In genomic region chr2:230208576-230208975, GRCh38 we compare ENCODE assay signal across 18 cellular contexts. TPM values are rescaled to one million over a fixed set of nuclear protein-coding genes. Genes with fewer than 3 reads are reported as not detected.
A peak's percentile ranks its signal among the peaks of the same experiment; 100 is the strongest.
DNase-seq lines count a peak whose midpoint lies in the region; FAIRE-seq and TF ChIP-seq lines count a peak whose summit lies in the region.
"Had no signal": no experiment of that assay in that cellular context is flagged by ENCODE, and none has a peak within 500 bp of the region (broad histone marks: within the 10 kb centered on the region; RNA-seq: fewer than 3 reads in every experiment).

No MANE protein-coding gene starts in this region.

- H3K9me1 ChIP-seq in keratinocyte (ENCODE audit: control insufficient read depth, extremely low read depth, insufficient read depth, low read length), result no peaks in the 10 kb centered on the region

- H3F3A ChIP-seq in DOHH2 (ENCODE audit: control insufficient read depth, insufficient read depth), result peaks cover 26% of the 10 kb centered on the region
- H3F3A ChIP-seq in OCI-LY1 (ENCODE audit: insufficient read depth, low read length), result no peaks in the 10 kb centered on the region

- peak overlapping the region in 8 of 11 experiments; percentile 24 to 80 (median 70); a peak in 13 of 22 replicates for H3K4me2 ChIP-seq in BLaER1 treated with 17β-estradiol and CSF1 and Interleukin-3, amounts not matched to agents 10 nM and 100 nM
- H3K4me2 ChIP-seq in DOHH2 (ENCODE audit: low read length), result peak overlapping the region; percentile 51
- no peak overlapping the region for H3K4me2 ChIP-seq in OCI-LY1 (ENCODE audit: low read length)
- H3K4me2 ChIP-seq in keratinocyte (ENCODE audit: control insufficient read depth, extremely low read depth, insufficient read depth, low read depth, low read length), result no peak overlapping the region
- H3K4me2 ChIP-seq: GM23338 had no signal

- H3K27me3 Mint-ChIP-seq in activated T-helper 2 cell treated with anti-CD3 and anti-CD28 coated beads, Interferon-gamma antibody, Interleukin-2, Interleukin-4, amounts not matched to agents 10 μg/mL and 5 μg/mL and 100 μg/mL, durations not matched to agents 14 hours and 24 hours and 36 hours (ENCODE audit: low read depth), result no peaks in the 10 kb centered on the region
- H3K27me3 Mint-ChIP-seq: CD4-positive, alpha-beta memory T cell had no signal

- H3K27ac Mint-ChIP-seq in activated T-helper 2 cell treated with anti-CD3 and anti-CD28 coated beads, Interferon-gamma antibody, Interleukin-2, Interleukin-4, amounts not matched to agents 10 μg/mL and 5 μg/mL and 100 μg/mL, durations not matched to agents 14 hours and 24 hours and 36 hours, result no peak overlapping the region
- H3K27ac Mint-ChIP-seq: CD14-positive monocyte; CD4-positive, alpha-beta memory T cell; GM23338 had no signal

- H3K36me3 ChIP-seq in BLaER1 treated with 17β-estradiol and CSF1 and Interleukin-3, amounts not matched to agents 10 nM and 100 nM, result peaks cover 62 to 90% (median 77%) of the 10 kb centered on the region in 11 experiments
- peaks cover 54% of the 10 kb centered on the region for H3K36me3 ChIP-seq in DOHH2 (ENCODE audit: control insufficient read depth, low read length)
- H3K36me3 ChIP-seq in OCI-LY1 (ENCODE audit: insufficient read depth, low read length), result peaks cover 94% of the 10 kb centered on the region
- H3K36me3 ChIP-seq in keratinocyte (ENCODE audit: control insufficient read depth in 2 of 2, extremely low read depth in 1 of 2, insufficient read depth in 2 of 2, low read length in 2 of 2), result peaks cover 11 to 51% of the 10 kb centered on the region in 2 experiments

- peak; percentile 34 for FAIRE-seq in keratinocyte (lab: Jason Lieb, UNC)
- FAIRE-seq: A204.1, G401.6, GM12892, H54 had no signal

- H3K27me3 ChIP-seq in BLaER1 treated with 17β-estradiol and CSF1 and Interleukin-3, amounts not matched to agents 10 nM and 100 nM, result no peaks in the 10 kb centered on the region
- no peaks in the 10 kb centered on the region for H3K27me3 ChIP-seq in DOHH2 (ENCODE audit: control insufficient read depth, low read length)
- no peaks in the 10 kb centered on the region for H3K27me3 ChIP-seq in OCI-LY1 (ENCODE audit: insufficient read depth, low read length)
- no peaks in the 10 kb centered on the region for H3K27me3 ChIP-seq in keratinocyte (ENCODE audit: control insufficient read depth, extremely low read depth, insufficient read depth, low read length)

- dilution Hi-C loops in keratinocyte (cut with MboI; ENCODE audit: extremely low pct_ligation_motif_present, low sequenced_read_pairs), result no loop called here

- no peak for TF ChIP-seq CTCF in DOHH2 (IDR thresholded peaks at IDR 0.05; ENCODE audit: low read depth, low read length, poor library complexity, severe bottlenecking)
- TF ChIP-seq CTCF in OCI-LY1 (IDR thresholded peaks at IDR 0.05; ENCODE audit: low read length), result no peak
- no peak for TF ChIP-seq CTCF in keratinocyte (optimal IDR thresholded peaks at IDR 0.05 in 1 of 3, IDR thresholded peaks at IDR 0.05 in 1 of 3, conservative IDR thresholded peaks at IDR 0.05 in 1 of 3; ENCODE audit: extremely low read depth in 1 of 3, insufficient read depth in 2 of 3, low read length in 3 of 3)

- peaks cover 25% of the 10 kb centered on the region for H3K4me1 Mint-ChIP-seq in activated T-helper 2 cell treated with anti-CD3 and anti-CD28 coated beads, Interferon-gamma antibody, Interleukin-2, Interleukin-4, amounts not matched to agents 10 μg/mL and 5 μg/mL and 100 μg/mL, durations not matched to agents 14 hours and 24 hours and 36 hours (ENCODE audit: low read depth)
- H3K4me1 Mint-ChIP-seq: GM23338 had no signal

- H3K79me2 ChIP-seq in DOHH2 (ENCODE audit: control insufficient read depth, low read length) (peaks cover 84% of the 10 kb centered on the region), OCI-LY1 (ENCODE audit: insufficient read depth, low read length) (peaks cover 15% of the 10 kb centered on the region), keratinocyte (ENCODE audit: control insufficient read depth, insufficient read depth, low read length) (no peaks in the 10 kb centered on the region)

- H2AFZ ChIP-seq in OCI-LY1 (ENCODE audit: low read length) (no peak overlapping the region), keratinocyte (ENCODE audit: control insufficient read depth, low read length) (no peak overlapping the region)
- H2AFZ ChIP-seq: GM23338 had no signal

- H4K20me1 ChIP-seq in BLaER1 treated with 17β-estradiol and CSF1 and Interleukin-3, amounts not matched to agents 10 nM and 100 nM, result peaks cover 0 to 7% (median 0%) of the 10 kb centered on the region in 11 experiments; a peak in 3 of 22 replicates
- H4K20me1 ChIP-seq in DOHH2 (ENCODE audit: control insufficient read depth, insufficient read depth, low read depth, low read length), result no peaks in the 10 kb centered on the region
- no peaks in the 10 kb centered on the region for H4K20me1 ChIP-seq in OCI-LY1 (ENCODE audit: insufficient read depth, low read length)
- H4K20me1 ChIP-seq in keratinocyte (ENCODE audit: control insufficient read depth, extremely low read depth, insufficient read depth, low read length), result no peaks in the 10 kb centered on the region

- H3K9me3 ChIP-seq in BLaER1 treated with 17β-estradiol and CSF1 and Interleukin-3, amounts not matched to agents 10 nM and 100 nM (replicated peaks in 1 of 11), result no peaks in the 10 kb centered on the region
- H3K9me3 ChIP-seq in DOHH2 (ENCODE audit: control insufficient read depth, insufficient read depth, low read length) (no peaks in the 10 kb centered on the region), OCI-LY1 (ENCODE audit: low read length) (no peaks in the 10 kb centered on the region), keratinocyte (ENCODE audit: control insufficient read depth, low read depth, low read length) (no peaks in the 10 kb centered on the region)

- H3K4me3 ChIP-seq in BLaER1 treated with 17β-estradiol and CSF1 and Interleukin-3, amounts not matched to agents 10 nM and 100 nM, result no peak overlapping the region
- H3K4me3 ChIP-seq in DOHH2 (ENCODE audit: low read length) (no peak overlapping the region), OCI-LY1 (ENCODE audit: low read depth, low read length, poor library complexity, severe bottlenecking) (no peak overlapping the region), keratinocyte (ENCODE audit: control insufficient read depth in 2 of 3, extremely low read depth in 1 of 3, insufficient read depth in 2 of 3, low read depth in 1 of 3, low read length in 3 of 3) (no peak overlapping the region)
- H3K4me3 ChIP-seq: GM23338 had no signal

- H3K36me3 Mint-ChIP-seq in activated T-helper 2 cell treated with anti-CD3 and anti-CD28 coated beads, Interferon-gamma antibody, Interleukin-2, Interleukin-4, amounts not matched to agents 10 μg/mL and 5 μg/mL and 100 μg/mL, durations not matched to agents 14 hours and 24 hours and 36 hours (ENCODE audit: low read depth), result peaks cover 17% of the 10 kb centered on the region

- H3K9me3 Mint-ChIP-seq in activated T-helper 2 cell treated with anti-CD3 and anti-CD28 coated beads, Interferon-gamma antibody, Interleukin-2, Interleukin-4, amounts not matched to agents 10 μg/mL and 5 μg/mL and 100 μg/mL, durations not matched to agents 14 hours and 24 hours and 36 hours, result no peaks in the 10 kb centered on the region
- H3K9me3 Mint-ChIP-seq: CD4-positive, alpha-beta memory T cell; GM23338 had no signal

- H3K4me3 Mint-ChIP-seq in activated T-helper 2 cell treated with anti-CD3 and anti-CD28 coated beads, Interferon-gamma antibody, Interleukin-2, Interleukin-4, amounts not matched to agents 10 μg/mL and 5 μg/mL and 100 μg/mL, durations not matched to agents 14 hours and 24 hours and 36 hours (ENCODE audit: low read depth), result no peak overlapping the region
- H3K4me3 Mint-ChIP-seq: CD14-positive monocyte; CD4-positive, alpha-beta memory T cell; GM23338 had no signal

- DNase-seq in keratinocyte (ENCODE audit: low read depth, low spot score) (no peak), mucosa of gallbladder (ENCODE audit: low spot score) (no peak), head of caudate nucleus (no peak)
- no peak for DNase-seq in activated T-helper 2 cell treated with anti-CD3 and anti-CD28 coated beads, Interferon-gamma antibody, Interleukin-2, Interleukin-4, amounts not matched to agents 10 μg/mL and 5 μg/mL and 100 μg/mL, durations not matched to agents 14 hours and 24 hours and 36 hours (ENCODE audit: low spot score)
- DNase-seq: ACHN; CD4-positive, alpha-beta memory T cell; DMS79 treated with DMSO at 0.1 percent for 48 hours; HCEC 1CT had no signal

- H3K9ac ChIP-seq in BLaER1 treated with 17β-estradiol and CSF1 and Interleukin-3, amounts not matched to agents 10 nM and 100 nM, result no peak overlapping the region
- no peak overlapping the region for H3K9ac ChIP-seq in OCI-LY1 (ENCODE audit: low read length)
- no peak overlapping the region for H3K9ac ChIP-seq in keratinocyte (ENCODE audit: control insufficient read depth, extremely low read depth, insufficient read depth, low read length)

- H3K4me1 ChIP-seq in BLaER1 treated with 17β-estradiol and CSF1 and Interleukin-3, amounts not matched to agents 10 nM and 100 nM, result peaks cover 48 to 74% (median 63%) of the 10 kb centered on the region in 10 experiments
- H3K4me1 ChIP-seq in DOHH2 (ENCODE audit: control insufficient read depth, low read length) (peaks cover 71% of the 10 kb centered on the region), OCI-LY1 (ENCODE audit: insufficient read depth, low read length, severe bottlenecking) (peaks cover 59% of the 10 kb centered on the region), keratinocyte (ENCODE audit: control insufficient read depth, extremely low read depth, insufficient read depth, low read length) (no peaks in the 10 kb centered on the region)

- H3K9me2 ChIP-seq in DOHH2 (replicated peaks; ENCODE audit: control insufficient read depth, low read length) (no peaks in the 10 kb centered on the region), OCI-LY1 (ENCODE audit: low read depth, low read length) (no peaks in the 10 kb centered on the region)

- peak overlapping the region in 3 of 11 experiments; percentile 40 to 69 (median 51); a peak in 3 of 22 replicates for H3K27ac ChIP-seq in BLaER1 treated with 17β-estradiol and CSF1 and Interleukin-3, amounts not matched to agents 10 nM and 100 nM
- peak overlapping the region; percentile 23; the same call in 1 of the 2 replicates for H3K27ac ChIP-seq in DOHH2 (ENCODE audit: low read depth, low read length)
- peak overlapping the region; percentile 33 for H3K27ac ChIP-seq in OCI-LY1 (ENCODE audit: low read depth, low read length, poor library complexity, severe bottlenecking)
- H3K27ac ChIP-seq in keratinocyte (ENCODE audit: control insufficient read depth, insufficient read depth, low read length), result no peak overlapping the region

- intact Hi-C loops in activated T-helper 2 cell treated with anti-CD3 and anti-CD28 coated beads, Interferon-gamma antibody, Interleukin-2, Interleukin-4, amounts not matched to agents 10 μg/mL and 5 μg/mL and 100 μg/mL, durations not matched to agents 14 hours and 24 hours and 36 hours (cut with micrococcal nuclease), result no loop called here
- intact Hi-C loops in head of caudate nucleus (cut with DNase I), result no loop called here

RNA-seq across cellular contexts. Expression of gene SP110, which starts 11.2 kb away (rescaled TPM):
- 23.9 to 32.3 TPM (median 26.5 TPM) in 3 replicates for polyA plus RNA-seq in keratinocyte
- polyA plus RNA-seq in keratinocyte (2011; ENCODE audit: low read depth), result 39.5 TPM
- polyA plus RNA-seq in keratinocyte (2011; cell fraction: cytosol; rRNA removed), result 30.8 and 38.3 TPM in 2 replicates
- 77.1 and 87.2 TPM in 2 replicates for polyA plus RNA-seq in keratinocyte (2011; cell fraction: nucleus; rRNA removed)
- 8.5 and 43.5 TPM in 2 replicates for polyA plus RNA-seq in keratinocyte (2012; ENCODE audit: low replicate concordance)
- polyA minus RNA-seq in keratinocyte, result 28.6 to 58.0 TPM (median 51.7 TPM) in 3 replicates
- 18.4 TPM for polyA minus RNA-seq in keratinocyte (2011; cell fraction: cytosol; rRNA and poly(A)+ RNA removed)
- 18.3 and 51.0 TPM in 2 replicates for polyA minus RNA-seq in keratinocyte (2011; cell fraction: nucleus; rRNA and poly(A)+ RNA removed)
- total RNA-seq in activated T-helper 2 cell treated with anti-CD3 and anti-CD28 coated beads, Interferon-gamma antibody, Interleukin-2, Interleukin-4, amounts not matched to agents 10 μg/mL and 5 μg/mL and 100 μg/mL, durations not matched to agents 14 hours and 24 hours and 36 hours, result 114 and 121 TPM in 2 replicates
- 16.2 TPM for total RNA-seq in mucosa of gallbladder

RNA-seq across cellular contexts. Expression of gene SP140, which starts 17.0 kb away (rescaled TPM):
- polyA plus RNA-seq in keratinocyte, result 0.95 to 1.2 TPM (median 0.95 TPM) in 3 replicates
- not detected for polyA plus RNA-seq in keratinocyte (2011; ENCODE audit: low read depth)
- polyA plus RNA-seq in keratinocyte (2011; cell fraction: cytosol; rRNA removed), result 0.57 and 0.94 TPM in 2 replicates
- 1.3 and 1.6 TPM in 2 replicates for polyA plus RNA-seq in keratinocyte (2011; cell fraction: nucleus; rRNA removed)
- polyA plus RNA-seq in keratinocyte (2012; ENCODE audit: low replicate concordance), result 1.0 TPM in 1 of 2 replicates, not detected in the other
- 0.07 to 2.6 TPM in 2 of 3 replicates, not detected in the other for polyA minus RNA-seq in keratinocyte
- 0.58 TPM for polyA minus RNA-seq in keratinocyte (2011; cell fraction: cytosol; rRNA and poly(A)+ RNA removed)
- polyA minus RNA-seq in keratinocyte (2011; cell fraction: nucleus; rRNA and poly(A)+ RNA removed), result 1.2 and 3.4 TPM in 2 replicates
- total RNA-seq in activated T-helper 2 cell treated with anti-CD3 and anti-CD28 coated beads, Interferon-gamma antibody, Interleukin-2, Interleukin-4, amounts not matched to agents 10 μg/mL and 5 μg/mL and 100 μg/mL, durations not matched to agents 14 hours and 24 hours and 36 hours, result 316 and 317 TPM in 2 replicates
- total RNA-seq in mucosa of gallbladder, result 4.2 TPM
- total RNA-seq: HT-29 had no signal

Comparison
In these comparisons a context has a peak if more than half of its experiments do, and no peak if none do; other contexts are left out.
1. H3K4me2 ChIP-seq: peak in BLaER1 treated with 17β-estradiol and CSF1 and Interleukin-3, amounts not matched to agents 10 nM and 100 nM (8 of 11) and DOHH2 (single experiment); none in OCI-LY1 (single experiment) and keratinocyte (single experiment).
2. RNA of gene SP140, which starts 17.0 kb away (total RNA-seq): 316 to 317 TPM in activated T-helper 2 cell treated with anti-CD3 and anti-CD28 coated beads, Interferon-gamma antibody, Interleukin-2, Interleukin-4, amounts not matched to agents 10 μg/mL and 5 μg/mL and 100 μg/mL, durations not matched to agents 14 hours and 24 hours and 36 hours; 4.2 TPM in mucosa of gallbladder (single experiment); every median in the first group is over 10 times any median in the second.